Comparison of ENCODE assay signal across 1 cellular context in genomic region chr7:150957119-150958020, GRCh38.
TF ChIP-seq lines count a peak whose summit lies in the region.

No MANE protein-coding gene starts in this region.

TF ChIP-seq in H1, 55 proteins besides CTCF, POLR2A, EP300 and RAD21:
- no peak for TF ChIP-seq BACH1 (IDR thresholded peaks at IDR 0.05; ENCODE audit: low read length)
- TF ChIP-seq HDAC6 (IDR thresholded peaks at IDR 0.05; ENCODE audit: low read depth, low read length), result no peak
- no peak for TF ChIP-seq KDM4A (IDR thresholded peaks at IDR 0.05; ENCODE audit: low read depth, low read length, severe bottlenecking)
- TF ChIP-seq KDM1A (IDR thresholded peaks at IDR 0.05; ENCODE audit: borderline replicate concordance, low read length), result no peak
- TF ChIP-seq RNF2 (IDR thresholded peaks at IDR 0.05; ENCODE audit: borderline replicate concordance, low read depth, low read length, missing control alignments, poor library complexity, severe bottlenecking), result no peak
- TF ChIP-seq POU5F1 (IDR thresholded peaks at IDR 0.05; ENCODE audit: low read depth, low read length), result no peak
- TF ChIP-seq FOSL1 (IDR thresholded peaks at IDR 0.05; ENCODE audit: insufficient read depth, low read depth, low read length), result no peak
- no peak for TF ChIP-seq TAF7 (optimal IDR thresholded peaks at IDR 0.05; ENCODE audit: borderline replicate concordance, low read depth, low read length)
- TF ChIP-seq POLR2AphosphoS5 (IDR thresholded peaks at IDR 0.05; ENCODE audit: low read depth, low read length), result no peak
- no peak for TF ChIP-seq CHD2 (IDR thresholded peaks at IDR 0.05; ENCODE audit: low read length)
- TF ChIP-seq BRCA1 (IDR thresholded peaks at IDR 0.05; ENCODE audit: low read depth, low read length), result no peak
- TF ChIP-seq ZNF274 (IDR thresholded peaks at IDR 0.05; ENCODE audit: borderline replicate concordance, extremely low read depth, low read length), result no peak
